21 cellular contexts compared by ENCODE assay signal in the genomic region with DNA sequence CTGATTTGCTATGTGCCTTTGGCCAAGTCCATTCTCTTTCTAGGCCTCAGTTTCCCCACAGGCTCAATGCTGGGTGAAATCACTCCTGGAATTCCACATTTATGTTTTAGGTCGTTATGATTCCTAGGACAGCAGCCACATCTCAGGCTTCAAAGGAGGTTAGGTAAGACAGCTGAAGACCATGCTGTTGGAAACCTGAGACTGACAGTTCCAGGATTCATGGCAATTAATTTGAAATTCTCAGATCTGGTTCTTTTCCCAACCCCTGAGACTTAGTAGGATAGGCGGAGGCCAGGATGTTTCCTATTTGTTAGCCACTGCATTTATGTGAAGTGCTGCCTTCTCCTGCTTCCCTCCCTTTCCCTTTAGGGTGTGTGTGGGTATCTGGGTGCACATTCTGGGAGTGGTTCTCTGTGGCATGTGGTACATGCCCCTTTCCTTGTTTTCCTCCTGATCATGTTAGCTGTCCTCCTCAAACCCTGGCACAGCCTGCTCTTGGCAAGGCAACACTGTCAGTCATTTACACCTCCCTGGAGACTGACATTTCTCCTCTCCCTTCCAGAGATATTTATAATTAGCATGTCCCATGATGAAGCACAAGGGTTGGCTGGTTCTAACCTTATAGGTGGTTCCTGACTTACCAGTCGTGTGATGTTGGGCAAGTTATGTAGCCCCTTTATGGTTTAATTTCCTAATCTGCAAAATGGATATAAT.
"Had no signal": no experiment of that assay in that cellular context is flagged by ENCODE, and none has a peak within 500 bp of the region (broad histone marks: within the 10 kb centered on the region; RNA-seq: fewer than 3 reads in every experiment).

No MANE protein-coding gene starts in this region.

- H3K4me3 ChIP-seq: K562, PC-9, Peyer's patch, SJSA1, SK-N-MC had no signal

- ATAC-seq: K562 had no signal

- DNase-seq: Kasumi-1, MM.1S, NCI-H1092 treated with DMSO at 0.1 percent for 48 hours, NCI-H1436, NCI-H1930, NCI-H2081, NCI-H2107, NCI-H2227 treated with DMSO at 0.1 percent for 48 hours, NCI-H524, NCI-H526 treated with DMSO at 0.1 percent for 48 hours, NCI-H748 treated with DMSO at 0.1 percent for 48 hours, OCI-M1, PC-9, Peyer's patch, Right ventricle myocardium superior, SIG-M5 had no signal

- H3K4me1 ChIP-seq: Peyer's patch had no signal

- H3K27ac ChIP-seq: HL-60, KMS-11, PC-9, Peyer's patch, SJSA1, SK-N-MC had no signal

- H3K36me3 ChIP-seq: Peyer's patch, SJSA1 had no signal

- H3K27me3 ChIP-seq: Peyer's patch, SJSA1 had no signal

- H3K9me3 ChIP-seq: Peyer's patch, SJSA1 had no signal
